1 cellular context compared by ENCODE assay signal in the genomic region with DNA sequence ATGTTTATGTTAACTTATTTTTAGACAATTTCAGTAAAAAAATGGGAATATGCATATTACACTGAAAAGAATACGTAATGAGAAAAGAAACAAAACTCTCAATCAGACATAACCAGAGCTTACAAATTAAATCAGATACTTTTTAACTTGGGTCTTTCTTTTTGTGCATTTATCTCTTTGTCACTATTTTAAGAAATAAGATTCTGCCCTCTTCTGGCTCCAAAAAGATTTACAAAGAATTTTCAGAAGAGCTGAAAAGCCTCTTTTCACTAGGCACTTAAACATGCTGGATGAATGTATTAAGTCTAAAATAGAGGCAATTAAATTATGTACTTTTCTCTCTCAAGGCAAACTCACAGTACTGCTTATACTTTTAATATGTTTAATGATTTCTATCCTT.
TF ChIP-seq lines count a peak whose summit lies in the region.

No MANE protein-coding gene starts in this region.

TF ChIP-seq in GM12878, 131 proteins besides CTCF, POLR2A, EP300 and RAD21:
- TF ChIP-seq, protein P1, sequence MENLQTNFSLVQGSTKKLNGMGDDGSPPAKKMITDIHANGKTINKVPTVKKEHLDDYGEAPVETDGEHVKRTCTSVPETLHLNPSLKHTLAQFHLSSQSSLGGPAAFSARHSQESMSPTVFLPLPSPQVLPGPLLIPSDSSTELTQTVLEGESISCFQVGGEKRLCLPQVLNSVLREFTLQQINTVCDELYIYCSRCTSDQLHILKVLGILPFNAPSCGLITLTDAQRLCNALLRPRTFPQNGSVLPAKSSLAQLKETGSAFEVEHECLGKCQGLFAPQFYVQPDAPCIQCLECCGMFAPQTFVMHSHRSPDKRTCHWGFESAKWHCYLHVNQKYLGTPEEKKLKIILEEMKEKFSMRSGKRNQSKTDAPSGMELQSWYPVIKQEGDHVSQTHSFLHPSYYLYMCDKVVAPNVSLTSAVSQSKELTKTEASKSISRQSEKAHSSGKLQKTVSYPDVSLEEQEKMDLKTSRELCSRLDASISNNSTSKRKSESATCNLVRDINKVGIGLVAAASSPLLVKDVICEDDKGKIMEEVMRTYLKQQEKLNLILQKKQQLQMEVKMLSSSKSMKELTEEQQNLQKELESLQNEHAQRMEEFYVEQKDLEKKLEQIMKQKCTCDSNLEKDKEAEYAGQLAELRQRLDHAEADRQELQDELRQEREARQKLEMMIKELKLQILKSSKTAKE (IDR thresholded peaks at IDR 0.05; ENCODE audit: low read depth, poor library complexity, severe bottlenecking), result no peak
- no peak for TF ChIP-seq HDAC6 (IDR thresholded peaks at IDR 0.05; ENCODE audit: unreplicated experiment)
- TF ChIP-seq IRF4 (IDR thresholded peaks at IDR 0.05; ENCODE audit: low read depth, low read length), result no peak
- TF ChIP-seq, protein P2, sequence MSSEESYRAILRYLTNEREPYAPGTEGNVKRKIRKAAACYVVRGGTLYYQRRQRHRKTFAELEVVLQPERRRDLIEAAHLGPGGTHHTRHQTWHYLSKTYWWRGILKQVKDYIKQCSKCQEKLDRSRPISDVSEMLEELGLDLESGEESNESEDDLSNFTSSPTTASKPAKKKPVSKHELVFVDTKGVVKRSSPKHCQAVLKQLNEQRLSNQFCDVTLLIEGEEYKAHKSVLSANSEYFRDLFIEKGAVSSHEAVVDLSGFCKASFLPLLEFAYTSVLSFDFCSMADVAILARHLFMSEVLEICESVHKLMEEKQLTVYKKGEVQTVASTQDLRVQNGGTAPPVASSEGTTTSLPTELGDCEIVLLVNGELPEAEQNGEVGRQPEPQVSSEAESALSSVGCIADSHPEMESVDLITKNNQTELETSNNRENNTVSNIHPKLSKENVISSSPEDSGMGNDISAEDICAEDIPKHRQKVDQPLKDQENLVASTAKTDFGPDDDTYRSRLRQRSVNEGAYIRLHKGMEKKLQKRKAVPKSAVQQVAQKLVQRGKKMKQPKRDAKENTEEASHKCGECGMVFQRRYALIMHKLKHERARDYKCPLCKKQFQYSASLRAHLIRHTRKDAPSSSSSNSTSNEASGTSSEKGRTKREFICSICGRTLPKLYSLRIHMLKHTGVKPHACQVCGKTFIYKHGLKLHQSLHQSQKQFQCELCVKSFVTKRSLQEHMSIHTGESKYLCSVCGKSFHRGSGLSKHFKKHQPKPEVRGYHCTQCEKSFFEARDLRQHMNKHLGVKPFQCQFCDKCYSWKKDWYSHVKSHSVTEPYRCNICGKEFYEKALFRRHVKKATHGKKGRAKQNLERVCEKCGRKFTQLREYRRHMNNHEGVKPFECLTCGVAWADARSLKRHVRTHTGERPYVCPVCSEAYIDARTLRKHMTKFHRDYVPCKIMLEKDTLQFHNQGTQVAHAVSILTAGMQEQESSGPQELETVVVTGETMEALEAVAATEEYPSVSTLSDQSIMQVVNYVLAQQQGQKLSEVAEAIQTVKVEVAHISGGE (CRISPR knock-in tag; IDR thresholded peaks at IDR 0.05), result no peak
- peak; percentile 33; the same call in 1 of the 2 replicates for TF ChIP-seq SMC3 (IDR thresholded peaks at IDR 0.05; ENCODE audit: borderline replicate concordance, low read length)
- TF ChIP-seq ZNF24 (IDR thresholded peaks at IDR 0.05), result no peak
- TF ChIP-seq, protein P3, sequence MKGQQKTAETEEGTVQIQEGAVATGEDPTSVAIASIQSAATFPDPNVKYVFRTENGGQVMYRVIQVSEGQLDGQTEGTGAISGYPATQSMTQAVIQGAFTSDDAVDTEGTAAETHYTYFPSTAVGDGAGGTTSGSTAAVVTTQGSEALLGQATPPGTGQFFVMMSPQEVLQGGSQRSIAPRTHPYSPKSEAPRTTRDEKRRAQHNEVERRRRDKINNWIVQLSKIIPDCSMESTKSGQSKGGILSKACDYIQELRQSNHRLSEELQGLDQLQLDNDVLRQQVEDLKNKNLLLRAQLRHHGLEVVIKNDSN (IDR thresholded peaks at IDR 0.05; ENCODE audit: borderline replicate concordance, extremely low read length, insufficient read depth, low read depth, low read length), result no peak
